2 cellular contexts compared by ENCODE assay signal in genomic region chr11:124864892-124865180, GRCh38.
TF ChIP-seq lines count a peak whose summit lies in the region.

No MANE protein-coding gene starts in this region.

TF ChIP-seq in WTC11, 78 proteins besides CTCF, POLR2A, EP300 and RAD21:
- TF ChIP-seq GABPB1 (CRISPR knock-in tag; IDR thresholded peaks at IDR 0.05) (no peak), TP53 (CRISPR knock-in tag; IDR thresholded peaks at IDR 0.05) (no peak), CDX4 (CRISPR knock-in tag; IDR thresholded peaks at IDR 0.05; ENCODE audit: borderline replicate concordance) (no peak), ATF3 (CRISPR knock-in tag; conservative IDR thresholded peaks at IDR 0.05) (no peak), IRF1 (CRISPR knock-in tag; IDR thresholded peaks at IDR 0.05) (no peak), IRF2 (CRISPR knock-in tag; IDR thresholded peaks at IDR 0.05; ENCODE audit: borderline replicate concordance, low read depth) (no peak), ZNF281 (CRISPR knock-in tag; IDR thresholded peaks at IDR 0.05) (no peak), HMGXB4 (CRISPR knock-in tag; IDR thresholded peaks at IDR 0.05) (no peak), TEAD1 (CRISPR knock-in tag; IDR thresholded peaks at IDR 0.05) (no peak), NR2C2 (CRISPR knock-in tag; IDR thresholded peaks at IDR 0.05) (no peak)

TF ChIP-seq in endothelial cell of umbilical vein, 7 proteins besides CTCF, POLR2A, EP300 and RAD21:
- TF ChIP-seq GATA2 (IDR thresholded peaks at IDR 0.05; ENCODE audit: insufficient read depth, insufficient read length, low read depth, low read length): no peak
- TF ChIP-seq MAX (IDR thresholded peaks at IDR 0.05; ENCODE audit: insufficient read depth, insufficient read length): no peak
- peak; percentile 82 for TF ChIP-seq EZH2 (IDR thresholded peaks at IDR 0.05; ENCODE audit: borderline replicate concordance, low read depth, low read length, severe bottlenecking)
